ENCODE assay signal across 17 cellular contexts in genomic region chr6:166584813-166585429, GRCh38. TPM values are rescaled to one million over a fixed set of nuclear protein-coding genes. Genes with fewer than 3 reads are reported as not detected.
"Had no signal": no experiment of that assay in that cellular context is flagged by ENCODE, and none has a peak within 500 bp of the region (broad histone marks: within the 10 kb centered on the region; RNA-seq: fewer than 3 reads in every experiment).

No MANE protein-coding gene starts in this region.

- H3K4me3 Mint-ChIP-seq: activated CD4-positive, alpha-beta T cell treated with anti-CD3 and anti-CD28 coated beads, Interleukin-2, amount 10 ng/mL, durations not matched to agents 7 days and 5 days; activated naive CD4-positive, alpha-beta T cell treated with anti-CD3 and anti-CD28 coated beads, Interleukin-2, amount 10 ng/mL, durations not matched to agents 7 days and 5 days; activated T-helper 17 cell treated with anti-CD3 and anti-CD28 coated beads, Interleukin-2, amount 50 U/mL, for 72 hours; neural crest cell; T-helper 2 cell treated with Interferon-gamma antibody and Interleukin-4, amounts not matched to agents 5 μg/mL and 100 μg/mL, for 36 hours had no signal

- H3K4me1 ChIP-seq: ascending aorta had no signal

- H3K4me2 ChIP-seq: hepatocyte had no signal

- H3K27me3 Mint-ChIP-seq: activated CD4-positive, alpha-beta T cell treated with anti-CD3 and anti-CD28 coated beads, Interleukin-2, amount 10 ng/mL, durations not matched to agents 7 days and 5 days; activated naive CD4-positive, alpha-beta T cell treated with anti-CD3 and anti-CD28 coated beads, Interleukin-2, amount 10 ng/mL, durations not matched to agents 7 days and 5 days; activated T-helper 17 cell treated with anti-CD3 and anti-CD28 coated beads, Interleukin-2, amount 50 U/mL, for 72 hours had no signal

- H3K36me3 ChIP-seq: ascending aorta, cardiac muscle cell, ovary, sigmoid colon, stomach, thoracic aorta, upper lobe of right lung had no signal

- ATAC-seq: activated T-helper 17 cell treated with anti-CD3 and anti-CD28 coated beads, Interleukin-2, amount 50 U/mL, for 72 hours; left lung had no signal

- H3K4me3 ChIP-seq: ascending aorta, cardiac muscle cell, hepatocyte, left lung, ovary, sigmoid colon, stomach, thoracic aorta, upper lobe of right lung had no signal

- H3K27me3 ChIP-seq: ascending aorta, cardiac muscle cell, hepatocyte, left lung, ovary, sigmoid colon, stomach, upper lobe of right lung had no signal

- H2AFZ ChIP-seq: hepatocyte had no signal

- DNase-seq: activated CD4-positive, alpha-beta T cell treated with anti-CD3 and anti-CD28 coated beads, Interleukin-2, amount 10 ng/mL, durations not matched to agents 7 days and 5 days; activated CD8-positive, alpha-beta memory T cell treated with anti-CD3 and anti-CD28 coated beads for 24 hours; activated naive CD4-positive, alpha-beta T cell treated with anti-CD3 and anti-CD28 coated beads, Interleukin-2, amount 10 ng/mL, durations not matched to agents 7 days and 5 days; left lung; mammary epithelial cell; ovary; sigmoid colon; stimulated activated CD4-positive, alpha-beta T cell treated with anti-CD3 and anti-CD28 coated beads, Interleukin-1b, Interleukin-23, amount 100 ng/mL, for 48 hours; stomach; upper lobe of right lung had no signal

- H3K27ac ChIP-seq: ascending aorta, cardiac muscle cell, hepatocyte, ovary, stomach, thoracic aorta, upper lobe of right lung had no signal

- H3K9me3 Mint-ChIP-seq: activated CD4-positive, alpha-beta T cell treated with anti-CD3 and anti-CD28 coated beads, Interleukin-2, amount 10 ng/mL, durations not matched to agents 7 days and 5 days; activated naive CD4-positive, alpha-beta T cell treated with anti-CD3 and anti-CD28 coated beads, Interleukin-2, amount 10 ng/mL, durations not matched to agents 7 days and 5 days; activated T-helper 17 cell treated with anti-CD3 and anti-CD28 coated beads, Interleukin-2, amount 50 U/mL, for 72 hours; T-helper 2 cell treated with Interferon-gamma antibody and Interleukin-4, amounts not matched to agents 5 μg/mL and 100 μg/mL, for 36 hours had no signal

- H3K9me3 ChIP-seq: ascending aorta, left lung, ovary, sigmoid colon, stomach, thoracic aorta, upper lobe of right lung had no signal

- H3K27ac Mint-ChIP-seq: activated CD4-positive, alpha-beta T cell treated with anti-CD3 and anti-CD28 coated beads, Interleukin-2, amount 10 ng/mL, durations not matched to agents 7 days and 5 days; activated naive CD4-positive, alpha-beta T cell treated with anti-CD3 and anti-CD28 coated beads, Interleukin-2, amount 10 ng/mL, durations not matched to agents 7 days and 5 days; activated T-helper 17 cell treated with anti-CD3 and anti-CD28 coated beads, Interleukin-2, amount 50 U/mL, for 72 hours; T-helper 2 cell treated with Interferon-gamma antibody and Interleukin-4, amounts not matched to agents 5 μg/mL and 100 μg/mL, for 36 hours had no signal

- H3K36me3 Mint-ChIP-seq: activated naive CD4-positive, alpha-beta T cell treated with anti-CD3 and anti-CD28 coated beads, Interleukin-2, amount 10 ng/mL, durations not matched to agents 7 days and 5 days had no signal

RNA-seq across cellular contexts. Expression of gene RAMACL, which starts 1.6 kb away (rescaled TPM):
- total RNA-seq: ascending aorta had no signal
